9 cellular contexts compared by ENCODE assay signal in genomic region chr1:186212574-186213224, GRCh38.
DNase-seq lines count a peak whose midpoint lies in the region; ATAC-seq and TF ChIP-seq lines count a peak whose summit lies in the region.
"Had no signal": no experiment of that assay in that cellular context is flagged by ENCODE, and none has a peak within 500 bp of the region (broad histone marks: within the 10 kb centered on the region; RNA-seq: fewer than 3 reads in every experiment).

No MANE protein-coding gene starts in this region.

- peak; percentile 61 for TF ChIP-seq CTCF in activated CD8-positive, alpha-beta T cell treated with anti-CD3 and anti-CD28 coated beads for 36 hours (IDR thresholded peaks at IDR 0.05)
- peak; percentile 86 for TF ChIP-seq CTCF in cardiac muscle cell (IDR thresholded peaks at IDR 0.05; ENCODE audit: low read depth, low read length)

- no peaks in the 10 kb centered on the region for H3K4me1 Mint-ChIP-seq in activated CD8-positive, alpha-beta T cell treated with anti-CD3 and anti-CD28 coated beads for 36 hours (ENCODE audit: low read depth)

- intact Hi-C loops in activated CD8-positive, alpha-beta T cell treated with anti-CD3 and anti-CD28 coated beads for 36 hours (cut with micrococcal nuclease), result no loop called here

- H3K9me3 ChIP-seq in cardiac muscle cell (ENCODE audit: low read depth), result no peaks in the 10 kb centered on the region

- no peaks in the 10 kb centered on the region for H3K36me3 ChIP-seq in cardiac muscle cell

- POLR2A ChIA-PET in activated CD8-positive, alpha-beta T cell treated with anti-CD3 and anti-CD28 coated beads for 36 hours (lab: Charles Lee), result no interaction called here

- peaks cover 34% of the 10 kb centered on the region for H3K27me3 Mint-ChIP-seq in activated CD8-positive, alpha-beta T cell treated with anti-CD3 and anti-CD28 coated beads for 36 hours

- H3K4me3 Mint-ChIP-seq in activated CD8-positive, alpha-beta T cell treated with anti-CD3 and anti-CD28 coated beads for 36 hours, result no peak overlapping the region
- H3K4me3 Mint-ChIP-seq: stimulated activated naive CD8-positive, alpha-beta T cell treated with anti-CD3 and anti-CD28 coated beads, Interleukin-15, Interleukin-2, amounts not matched to agents 100 ng/mL and 50 ng/mL, for 24 hours had no signal

- no peak overlapping the region for H3K4me3 ChIP-seq in cardiac muscle cell

- H3K4me1 ChIP-seq in cardiac muscle cell (ENCODE audit: low read depth), result no peaks in the 10 kb centered on the region

- peak; percentile 77 for DNase-seq in DMS153 (lab: John Stamatoyannopoulos, UW)
- DNase-seq in GM19240 (ENCODE audit: insufficient read length, low spot score), result peak; percentile 11
- peak; percentile 68 for DNase-seq in NCI-H2171 (lab: John Stamatoyannopoulos, UW)
- DNase-seq in activated CD8-positive, alpha-beta T cell treated with anti-CD3 and anti-CD28 coated beads for 36 hours, result peak; percentile 18
- peak; percentile 86 to 96 for DNase-seq in cardiac muscle cell (ENCODE audit: low read depth in 1 of 2, low spot score in 1 of 2)
- peak; percentile 88 for DNase-seq in pulmonary artery endothelial cell (ENCODE audit: low read depth, low spot score)
- no peak for DNase-seq in GOT3 (lab: John Stamatoyannopoulos, UW)

- CTCF ChIA-PET in activated CD8-positive, alpha-beta T cell treated with anti-CD3 and anti-CD28 coated beads for 36 hours (lab: Charles Lee), result interaction anchor here (0.6 kb wide), 1 partner anchor 401 kb away, joined by 3 read pairs; no protein-coding TSS in a partner anchor

- no peaks in the 10 kb centered on the region for H3K9me3 Mint-ChIP-seq in activated CD8-positive, alpha-beta T cell treated with anti-CD3 and anti-CD28 coated beads for 36 hours
- H3K9me3 Mint-ChIP-seq: stimulated activated naive CD8-positive, alpha-beta T cell treated with anti-CD3 and anti-CD28 coated beads, Interleukin-15, Interleukin-2, amounts not matched to agents 100 ng/mL and 50 ng/mL, for 24 hours had no signal

- peak overlapping the region; percentile 41 for H3K27ac ChIP-seq in cardiac muscle cell

- H3K27me3 ChIP-seq in cardiac muscle cell, result no peaks in the 10 kb centered on the region

- H3K27ac Mint-ChIP-seq in activated CD8-positive, alpha-beta T cell treated with anti-CD3 and anti-CD28 coated beads for 36 hours, result no peak overlapping the region
- H3K27ac Mint-ChIP-seq: stimulated activated naive CD8-positive, alpha-beta T cell treated with anti-CD3 and anti-CD28 coated beads, Interleukin-15, Interleukin-2, amounts not matched to agents 100 ng/mL and 50 ng/mL, for 24 hours had no signal

- no peaks in the 10 kb centered on the region for H3K36me3 Mint-ChIP-seq in activated CD8-positive, alpha-beta T cell treated with anti-CD3 and anti-CD28 coated beads for 36 hours (ENCODE audit: low read depth)

- ATAC-seq in HG03175 (IDR thresholded peaks at IDR 0.05; ENCODE audit: unreplicated experiment), result peak; percentile 86
- ATAC-seq in activated CD8-positive, alpha-beta T cell treated with anti-CD3 and anti-CD28 coated beads for 36 hours, result peak; percentile 62
